ENCODE assay signal across 9 cellular contexts in the genomic region with DNA sequence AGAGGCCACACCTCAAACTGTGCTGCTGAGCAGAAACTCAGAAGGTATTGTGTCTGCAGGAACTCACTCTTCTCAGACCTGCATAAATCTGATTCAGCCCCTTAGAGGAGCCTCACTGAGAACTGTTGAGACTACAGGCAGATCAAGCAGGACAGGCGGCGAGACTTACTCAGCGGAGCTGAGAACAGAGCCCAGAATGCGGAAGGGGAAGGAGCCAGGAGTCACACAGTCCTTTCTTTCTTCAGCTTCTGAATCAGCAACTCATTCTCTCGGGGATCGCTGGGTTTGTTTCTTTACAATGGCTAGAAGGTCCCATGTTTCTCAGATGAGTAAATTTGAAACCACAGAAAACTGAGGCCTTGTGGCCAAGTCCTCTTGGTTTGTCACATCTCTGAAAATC. TPM values are rescaled to one million over a fixed set of nuclear protein-coding genes. Genes with fewer than 3 reads are reported as not detected.
DNase-seq lines count a peak whose midpoint lies in the region; ATAC-seq and TF ChIP-seq lines count a peak whose summit lies in the region.
"Had no signal": no experiment of that assay in that cellular context is flagged by ENCODE, and none has a peak within 500 bp of the region (broad histone marks: within the 10 kb centered on the region; RNA-seq: fewer than 3 reads in every experiment).

No MANE protein-coding gene starts in this region.

- H3K36me3 Mint-ChIP-seq in endothelial cell (ENCODE audit: low read depth, unreplicated experiment) (peaks cover 6% of the 10 kb centered on the region), naive B cell (no peaks in the 10 kb centered on the region)
- no peaks in the 10 kb centered on the region for H3K36me3 Mint-ChIP-seq in naive thymus-derived CD8-positive, alpha-beta T cell
- H3K36me3 Mint-ChIP-seq: activated naive CD8-positive, alpha-beta T cell had no signal

- H3K4me3 Mint-ChIP-seq in endothelial cell (ENCODE audit: unreplicated experiment) (no peak overlapping the region), naive B cell (peak overlapping the region in 1 of 8 donors; percentile 10)
- H3K4me3 Mint-ChIP-seq in naive thymus-derived CD8-positive, alpha-beta T cell, result no peak overlapping the region
- H3K4me3 Mint-ChIP-seq: activated naive CD8-positive, alpha-beta T cell had no signal

- no peak for TF ChIP-seq CTCF in endothelial cell (IDR thresholded peaks at IDR 0.05; ENCODE audit: unreplicated experiment)

- H3K9me3 Mint-ChIP-seq in endothelial cell (ENCODE audit: unreplicated experiment) (no peaks in the 10 kb centered on the region), naive B cell (no peaks in the 10 kb centered on the region)
- H3K9me3 Mint-ChIP-seq in naive thymus-derived CD8-positive, alpha-beta T cell, result peaks cover 0 to 1% (median 0%) of the 10 kb centered on the region in 9 donors

- H3K27me3 Mint-ChIP-seq in endothelial cell (ENCODE audit: unreplicated experiment) (peaks cover 3% of the 10 kb centered on the region), naive B cell (peaks cover 15 to 50% (median 30%) of the 10 kb centered on the region in 3 donors)
- H3K27me3 Mint-ChIP-seq in naive thymus-derived CD8-positive, alpha-beta T cell, result peaks cover 0 to 9% (median 0%) of the 10 kb centered on the region in 5 donors

- H3K27ac Mint-ChIP-seq in endothelial cell (ENCODE audit: unreplicated experiment) (peak overlapping the region; percentile 76), naive B cell (peak overlapping the region in 2 of 6 donors; percentile 2)
- peak overlapping the region in 1 of 10 donors; percentile 41 for H3K27ac Mint-ChIP-seq in naive thymus-derived CD8-positive, alpha-beta T cell
- H3K27ac Mint-ChIP-seq: activated naive CD8-positive, alpha-beta T cell had no signal

- POLR2A ChIA-PET in naive thymus-derived CD8-positive, alpha-beta T cell (lab: Charles Lee), result no interaction called here

- DNase-seq in activated CD4-positive, CD25-positive, alpha-beta regulatory T cell (lab: John Stamatoyannopoulos, UW), result no peak
- DNase-seq in NOMO-1 treated with dmso at 0.1 percent for 144 hours (lab: John Stamatoyannopoulos, UW; ENCODE audit: unreplicated experiment) (peak; percentile 78), endothelial cell (ENCODE audit: low spot score) (no peak), naive B cell (peak; percentile 6), LoVo (ENCODE audit: low spot score) (no peak)
- no peak for DNase-seq in naive thymus-derived CD8-positive, alpha-beta T cell

- H3K4me1 Mint-ChIP-seq in endothelial cell (ENCODE audit: unreplicated experiment), result peaks cover 57% of the 10 kb centered on the region
- H3K4me1 Mint-ChIP-seq in naive B cell, result peaks cover 9 to 14% (median 13%) of the 10 kb centered on the region in 3 donors
- peaks cover 6 to 18% (median 9%) of the 10 kb centered on the region in 4 donors for H3K4me1 Mint-ChIP-seq in naive thymus-derived CD8-positive, alpha-beta T cell

- peak; percentile 68 to 83 for ATAC-seq in activated CD4-positive, CD25-positive, alpha-beta regulatory T cell treated with anti-CD3 and anti-CD28 coated beads, Interleukin-2, amount 50 U/mL, for 24 hours
- ATAC-seq in HG02623 (IDR thresholded peaks at IDR 0.05; ENCODE audit: unreplicated experiment) (peak; percentile 90), naive B cell (ENCODE audit: low read depth in 2 of 2) (peak; percentile 79 to 81)
- no peak for ATAC-seq in naive thymus-derived CD8-positive, alpha-beta T cell

RNA-seq across cellular contexts. Expression of a gene that starts 23.0 kb away (rescaled TPM):
- total RNA-seq in endothelial cell (ENCODE audit: unreplicated experiment), result 273 TPM
- under 1 TPM in 1 of 6 donors, not detected in 5; 0.96 TPM for polyA plus RNA-seq in naive B cell (ENCODE audit: low read depth in 6 of 6)
- total RNA-seq in naive thymus-derived CD8-positive, alpha-beta T cell, result 1 to 10 TPM; 2.2 to 2.9 TPM
- under 1 TPM in 2 of 3 donors, not detected in 1; 0.14 to 0.23 TPM for polyA plus RNA-seq in naive thymus-derived CD8-positive, alpha-beta T cell

Comparison
In these comparisons a context has a peak if more than half of its experiments do, and no peak if none do; other contexts are left out.
1. ATAC-seq: peak in activated CD4-positive, CD25-positive, alpha-beta regulatory T cell treated with anti-CD3 and anti-CD28 coated beads, Interleukin-2, amount 50 U/mL, for 24 hours (2 of 2), HG02623 (single experiment) and naive B cell (2 of 2); none in naive thymus-derived CD8-positive, alpha-beta T cell (0 of 2).
2. DNase-seq: peak in NOMO-1 treated with dmso at 0.1 percent for 144 hours (single experiment) and naive B cell (single experiment); none in activated CD4-positive, CD25-positive, alpha-beta regulatory T cell (0 of 4), endothelial cell (single experiment), naive thymus-derived CD8-positive, alpha-beta T cell (0 of 10) and LoVo (single experiment).
3. RNA of a gene that starts 23.0 kb away (total RNA-seq): 273 TPM in endothelial cell (single experiment); 2.2 to 2.9 TPM in naive thymus-derived CD8-positive, alpha-beta T cell; every median in the first group is over 10 times any median in the second.